ENCODE assay signal across 23 cellular contexts in the genomic region with DNA sequence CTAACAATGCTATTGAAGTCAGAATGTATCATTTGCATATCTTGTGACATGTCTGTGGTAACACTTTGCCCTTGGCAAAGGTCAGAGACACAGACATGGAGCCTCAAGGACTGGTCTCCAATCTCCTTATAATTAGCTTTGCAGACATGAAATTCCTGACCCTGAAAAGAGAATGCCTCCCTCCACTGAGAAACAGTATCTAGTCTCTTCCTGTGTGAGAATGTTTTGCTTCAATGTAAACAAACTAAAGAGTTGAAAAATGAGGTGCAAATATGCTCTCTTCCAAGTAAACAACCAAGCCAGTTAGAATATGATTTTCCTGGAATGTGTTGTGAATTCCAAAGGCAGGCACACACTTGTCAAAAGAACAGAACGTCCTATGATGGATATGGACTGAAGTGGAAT.
DNase-seq lines count a peak whose midpoint lies in the region; ATAC-seq, FAIRE-seq and TF ChIP-seq lines count a peak whose summit lies in the region.
"Had no signal": no experiment of that assay in that cellular context is flagged by ENCODE, and none has a peak within 500 bp of the region (broad histone marks: within the 10 kb centered on the region; RNA-seq: fewer than 3 reads in every experiment).

No MANE protein-coding gene starts in this region.

- no peaks in the 10 kb centered on the region for H3K36me3 Mint-ChIP-seq in astrocyte (ENCODE audit: low read depth, unreplicated experiment)
- H3K36me3 Mint-ChIP-seq: IgD-negative memory B cell; natural killer cell treated with Interleukin-12 subunit alpha and Interleukin-12 subunit beta and Interleukin-15 and Interleukin-18, amount 100 ng/mL, for 72 hours; stimulated activated memory B cell treated with anti-CD40 and anti-IgM and Interleukin-4, amounts not matched to agents 10 μg/mL and 1 μg/mL and 100 μg/mL, for 72 hours had no signal

- H3K27me3 ChIP-seq in astrocyte (ENCODE audit: insufficient read depth, low read length) = no peaks in the 10 kb centered on the region
- no peaks in the 10 kb centered on the region for H3K27me3 ChIP-seq in osteoblast (ENCODE audit: insufficient read depth, low read length)
- H3K27me3 ChIP-seq: tibial artery had no signal

- H3K27ac ChIP-seq in astrocyte (ENCODE audit: low read depth, low read length) (peak overlapping the region; percentile 77), osteoblast (ENCODE audit: low read depth, low read length) (peak overlapping the region; percentile 73)
- H3K27ac ChIP-seq: lower lobe of right lung, tibial artery had no signal

- H3K79me2 ChIP-seq in astrocyte (ENCODE audit: insufficient read depth, low read length) = no peaks in the 10 kb centered on the region
- H3K79me2 ChIP-seq in osteoblast (ENCODE audit: insufficient read depth, low read length) = no peaks in the 10 kb centered on the region

- H3K4me2 ChIP-seq in astrocyte (ENCODE audit: low read length) (no peak overlapping the region), osteoblast (ENCODE audit: insufficient read depth, low read length) (no peak overlapping the region)

- no peaks in the 10 kb centered on the region for H3K9me3 Mint-ChIP-seq in astrocyte (ENCODE audit: unreplicated experiment)
- H3K9me3 Mint-ChIP-seq: IgD-negative memory B cell; stimulated activated memory B cell treated with anti-CD40 and anti-IgM and Interleukin-4, amounts not matched to agents 10 μg/mL and 1 μg/mL and 100 μg/mL, for 72 hours had no signal

- ATAC-seq in HG02981 (IDR thresholded peaks at IDR 0.05; ENCODE audit: unreplicated experiment) = no peak
- ATAC-seq: natural killer cell treated with Interleukin-12 subunit alpha and Interleukin-12 subunit beta and Interleukin-15 and Interleukin-18, amount 100 ng/mL, for 72 hours; stimulated activated memory B cell treated with anti-CD40 and anti-IgM and Interleukin-4, amounts not matched to agents 10 μg/mL and 1 μg/mL and 100 μg/mL, for 72 hours had no signal

- peaks cover 3% of the 10 kb centered on the region for H3K27me3 Mint-ChIP-seq in astrocyte (ENCODE audit: low read depth, unreplicated experiment)
- H3K27me3 Mint-ChIP-seq: activated CD4-positive, alpha-beta T cell treated with anti-CD3 and anti-CD28 coated beads, Interleukin-2, amount 10 ng/mL, durations not matched to agents 7 days and 5 days; IgD-negative memory B cell; natural killer cell treated with Interleukin-12 subunit alpha and Interleukin-12 subunit beta and Interleukin-15 and Interleukin-18, amount 100 ng/mL, for 72 hours; stimulated activated memory B cell treated with anti-CD40 and anti-IgM and Interleukin-4, amounts not matched to agents 10 μg/mL and 1 μg/mL and 100 μg/mL, for 72 hours had no signal

- H3K4me1 Mint-ChIP-seq in astrocyte (ENCODE audit: low read depth, unreplicated experiment) = peaks cover 25% of the 10 kb centered on the region
- H3K4me1 Mint-ChIP-seq: activated CD4-positive, alpha-beta T cell treated with anti-CD3 and anti-CD28 coated beads, Interleukin-2, amount 10 ng/mL, durations not matched to agents 7 days and 5 days; IgD-negative memory B cell had no signal

- H3K4me3 ChIP-seq in astrocyte (ENCODE audit: insufficient read depth, low read depth, low read length) (no peak overlapping the region), foreskin fibroblast (ENCODE audit: low read depth in 1 of 2, low read length in 2 of 2) (no peak overlapping the region), osteoblast (ENCODE audit: insufficient read depth, low read length) (no peak overlapping the region)
- H3K4me3 ChIP-seq: lower lobe of right lung, tibial artery had no signal

- no peak overlapping the region for H3K9ac ChIP-seq in astrocyte (ENCODE audit: low read length)

- no peak overlapping the region for H3K4me3 Mint-ChIP-seq in astrocyte (ENCODE audit: unreplicated experiment)
- H3K4me3 Mint-ChIP-seq: activated CD4-positive, alpha-beta T cell treated with anti-CD3 and anti-CD28 coated beads, Interleukin-2, amount 10 ng/mL, durations not matched to agents 7 days and 5 days; IgD-negative memory B cell; natural killer cell treated with Interleukin-12 subunit alpha and Interleukin-12 subunit beta and Interleukin-15 and Interleukin-18, amount 100 ng/mL, for 72 hours; stimulated activated memory B cell treated with anti-CD40 and anti-IgM and Interleukin-4, amounts not matched to agents 10 μg/mL and 1 μg/mL and 100 μg/mL, for 72 hours had no signal

- no peaks in the 10 kb centered on the region for H3K36me3 ChIP-seq in astrocyte (ENCODE audit: insufficient read depth, low read length)
- no peaks in the 10 kb centered on the region for H3K36me3 ChIP-seq in osteoblast (ENCODE audit: insufficient read depth, low read length)
- H3K36me3 ChIP-seq: lower lobe of right lung, tibial artery had no signal

- H3K4me1 ChIP-seq in astrocyte (ENCODE audit: insufficient read depth, low read length) (peaks cover 16% of the 10 kb centered on the region), osteoblast (ENCODE audit: insufficient read depth, low read length) (peaks cover 31% of the 10 kb centered on the region)

- H2AFZ ChIP-seq in astrocyte (ENCODE audit: low read depth, low read length) (no peak overlapping the region), osteoblast (ENCODE audit: low read length) (no peak overlapping the region)

- DNase-seq in EL (peak; percentile 45), astrocyte (ENCODE audit: low read depth) (no peak), foreskin fibroblast (peak; percentile 24 to 27), osteoblast (ENCODE audit: insufficient read length, low spot score, missing footprints) (no peak), SHP77 (lab: John Stamatoyannopoulos, UW) (no peak), NCI-H187 treated with DMSO at 0.1 percent for 48 hours (lab: John Stamatoyannopoulos, UW) (no peak), COR-L47 (lab: John Stamatoyannopoulos, UW) (no peak)
- DNase-seq: ACHN; activated CD4-positive, alpha-beta T cell treated with anti-CD3 and anti-CD28 coated beads, Interleukin-2, amount 10 ng/mL, durations not matched to agents 7 days and 5 days; activated CD8-positive, alpha-beta memory T cell treated with anti-CD3 and anti-CD28 coated beads, Interleukin-2, amount 50 U/mL, for 48 hours; activated gamma-delta T cell; amniotic stem cell; cerebellar nuclear complex; lower lobe of right lung; NCI-H187; stimulated activated CD4-positive, alpha-beta T cell treated with anti-CD3 and anti-CD28 coated beads, Interleukin-12 subunit alpha, Interleukin-12 subunit beta, amount 100 ng/mL, for 4 hours; SW 1271; tibial artery had no signal

- no peak for TF ChIP-seq CTCF in astrocyte (IDR thresholded peaks at IDR 0.05; ENCODE audit: insufficient read depth, low read depth, low read length)
- no peak for TF ChIP-seq CTCF in foreskin fibroblast (IDR thresholded peaks at IDR 0.05; ENCODE audit: low read depth, low read length)
- no peak for TF ChIP-seq CTCF in osteoblast (IDR thresholded peaks at IDR 0.05; ENCODE audit: extremely low read depth, low read depth, low read length)

- FAIRE-seq in astrocyte (lab: Jason Lieb, UNC) = peak; percentile 86
- FAIRE-seq: endometrium had no signal

- H3K27ac Mint-ChIP-seq in astrocyte (ENCODE audit: unreplicated experiment) = no peak overlapping the region
- H3K27ac Mint-ChIP-seq: activated CD4-positive, alpha-beta T cell treated with anti-CD3 and anti-CD28 coated beads, Interleukin-2, amount 10 ng/mL, durations not matched to agents 7 days and 5 days; natural killer cell treated with Interleukin-12 subunit alpha and Interleukin-12 subunit beta and Interleukin-15 and Interleukin-18, amount 100 ng/mL, for 72 hours; stimulated activated memory B cell treated with anti-CD40 and anti-IgM and Interleukin-4, amounts not matched to agents 10 μg/mL and 1 μg/mL and 100 μg/mL, for 72 hours had no signal

- no peaks in the 10 kb centered on the region for H4K20me1 ChIP-seq in astrocyte (ENCODE audit: insufficient read depth, low read length)
- no peaks in the 10 kb centered on the region for H4K20me1 ChIP-seq in osteoblast (ENCODE audit: insufficient read depth, low read length)

- H3K9me3 ChIP-seq in astrocyte (ENCODE audit: insufficient read depth, low read depth, low read length) = no peaks in the 10 kb centered on the region
- no peaks in the 10 kb centered on the region for H3K9me3 ChIP-seq in osteoblast (ENCODE audit: low read depth, low read length)
- H3K9me3 ChIP-seq: lower lobe of right lung, tibial artery had no signal

Comparison
In these comparisons a context has a peak if more than half of its experiments do, and no peak if none do; other contexts are left out.
1. DNase-seq: peak in EL (single experiment) and foreskin fibroblast (2 of 2); none in astrocyte (single experiment), osteoblast (single experiment), SHP77 (0 of 2), NCI-H187 treated with DMSO at 0.1 percent for 48 hours (single experiment) and COR-L47 (single experiment).